15 cellular contexts compared by ENCODE assay signal in the genomic region with DNA sequence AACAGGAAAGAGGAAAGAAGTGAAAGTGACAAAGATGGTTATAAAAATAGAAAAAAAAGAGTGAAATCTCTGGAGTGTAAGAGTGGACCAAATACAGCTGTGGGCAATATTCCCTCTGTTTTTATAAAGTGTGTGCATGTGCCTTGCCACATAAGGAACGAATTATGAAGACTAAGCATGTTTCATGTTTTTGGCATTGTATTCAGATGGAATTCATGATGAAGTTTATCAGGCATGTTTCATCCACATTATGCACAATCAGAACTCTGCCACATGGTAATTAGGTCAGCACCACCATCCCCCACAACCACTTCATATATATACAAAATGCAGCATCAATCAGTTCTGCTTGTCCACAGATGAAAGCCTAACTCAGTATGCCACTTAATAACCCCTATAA.
DNase-seq lines count a peak whose midpoint lies in the region; FAIRE-seq and TF ChIP-seq lines count a peak whose summit lies in the region.
"Had no signal": no experiment of that assay in that cellular context is flagged by ENCODE, and none has a peak within 500 bp of the region (broad histone marks: within the 10 kb centered on the region; RNA-seq: fewer than 3 reads in every experiment).

No MANE protein-coding gene starts in this region.

- no peak for FAIRE-seq in endothelial cell of umbilical vein (lab: Jason Lieb, UNC)

- H3K4ac ChIP-seq in mesenchymal stem cell (ENCODE audit: low read depth in 1 of 2, low read length in 2 of 2), result no peak overlapping the region

- no peak overlapping the region for H2BK120ac ChIP-seq in mesenchymal stem cell (ENCODE audit: low read depth, low read length)

- H3K9ac ChIP-seq in SK-N-SH (no peak overlapping the region), endothelial cell of umbilical vein (replicated peaks; ENCODE audit: extremely low read depth, insufficient read depth, low read length) (no peak overlapping the region), mesenchymal stem cell (ENCODE audit: low read length) (peak overlapping the region; percentile 44)

- H2BK15ac ChIP-seq in mesenchymal stem cell (ENCODE audit: low read depth, poor library complexity, severe bottlenecking), result no peak overlapping the region

- H2BK12ac ChIP-seq in mesenchymal stem cell (ENCODE audit: low read length in 2 of 2), result no peak overlapping the region

- no peak overlapping the region for H2AK5ac ChIP-seq in mesenchymal stem cell (ENCODE audit: low read length, severe bottlenecking)

- no peaks in the 10 kb centered on the region for H3F3A ChIP-seq in DOHH2 (ENCODE audit: control insufficient read depth, insufficient read depth)
- no peaks in the 10 kb centered on the region for H3F3A ChIP-seq in SK-N-SH (replicated peaks; ENCODE audit: insufficient read depth)

- H3K27me3 ChIP-seq in DOHH2 (ENCODE audit: control insufficient read depth, low read length) (no peaks in the 10 kb centered on the region), SK-N-SH (ENCODE audit: insufficient read depth) (no peaks in the 10 kb centered on the region; the same call in 1 of the 2 replicates), endothelial cell of umbilical vein (ENCODE audit: control insufficient read depth in 2 of 2, insufficient read depth in 2 of 2, low read length in 2 of 2) (peaks cover 0 to 3% of the 10 kb centered on the region in 2 experiments), mesenchymal stem cell (ENCODE audit: control insufficient read depth in 1 of 2, insufficient read depth in 1 of 2, low read length in 2 of 2) (no peaks in the 10 kb centered on the region), testis (no peaks in the 10 kb centered on the region), Peyer's patch (no peaks in the 10 kb centered on the region), dorsolateral prefrontal cortex (no peaks in the 10 kb centered on the region)

- H3K4me3 ChIP-seq in DOHH2 (ENCODE audit: low read length) (0 out of 2 replicates have a peak overlapping the region, but pooled peaks have one; percentile 3), SK-N-SH (ENCODE audit: low read depth in 2 of 2, low read length in 1 of 2) (no peak overlapping the region), endothelial cell of umbilical vein (replicated peaks in 1 of 3; ENCODE audit: insufficient read depth in 1 of 3, low read depth in 1 of 3, low read length in 3 of 3) (no peak overlapping the region), mesenchymal stem cell (ENCODE audit: insufficient read depth in 1 of 2, low read depth in 1 of 2, low read length in 2 of 2) (no peak overlapping the region), testis (no peak overlapping the region), Peyer's patch (no peak overlapping the region), dorsolateral prefrontal cortex (no peak overlapping the region)

- TF ChIP-seq EP300 in SK-N-SH (IDR thresholded peaks at IDR 0.05; ENCODE audit: borderline replicate concordance in 1 of 2, low read depth in 1 of 2, low read length in 1 of 2), result peak in 1 of 2 experiments; percentile 93; a peak in 2 of 4 replicates

- H4K20me1 ChIP-seq in DOHH2 (ENCODE audit: control insufficient read depth, insufficient read depth, low read depth, low read length), result no peaks in the 10 kb centered on the region
- H4K20me1 ChIP-seq in SK-N-SH (ENCODE audit: insufficient read depth), result no peaks in the 10 kb centered on the region
- H4K20me1 ChIP-seq in endothelial cell of umbilical vein (replicated peaks; ENCODE audit: control insufficient read depth, extremely low read depth, insufficient read depth, low read length), result no peaks in the 10 kb centered on the region

- no peaks in the 10 kb centered on the region for H3K36me3 ChIP-seq in DOHH2 (ENCODE audit: control insufficient read depth, low read length)
- no peaks in the 10 kb centered on the region for H3K36me3 ChIP-seq in SK-N-SH (replicated peaks in 1 of 2; ENCODE audit: control insufficient read depth in 1 of 2, insufficient read depth in 2 of 2, low read length in 1 of 2)
- H3K36me3 ChIP-seq in endothelial cell of umbilical vein (ENCODE audit: control insufficient read depth in 2 of 2, extremely low read depth in 1 of 2, insufficient read depth in 2 of 2, low read length in 2 of 2), result no peaks in the 10 kb centered on the region
- H3K36me3 ChIP-seq in mesenchymal stem cell (ENCODE audit: control insufficient read depth in 1 of 2, insufficient read depth in 2 of 2, low read depth in 1 of 2, low read length in 2 of 2), result no peaks in the 10 kb centered on the region
- no peaks in the 10 kb centered on the region for H3K36me3 ChIP-seq in testis (ENCODE audit: low read depth, missing control alignments)
- H3K36me3 ChIP-seq in Peyer's patch, result no peaks in the 10 kb centered on the region

- H3K4me2 ChIP-seq in DOHH2 (ENCODE audit: low read length) (peak overlapping the region; percentile 33), SK-N-SH (no peak overlapping the region), endothelial cell of umbilical vein (ENCODE audit: insufficient read depth, low read length) (no peak overlapping the region), mesenchymal stem cell (ENCODE audit: low read length, poor library complexity, severe bottlenecking) (no peak overlapping the region)

- H3K4me1 ChIP-seq in DOHH2 (ENCODE audit: control insufficient read depth, low read length) (peaks cover 20% of the 10 kb centered on the region), SK-N-SH (ENCODE audit: control insufficient read depth in 1 of 2, insufficient read depth in 2 of 2, low read depth in 1 of 2, low read length in 1 of 2) (peaks cover 0 to 42% of the 10 kb centered on the region in 2 experiments; a peak in 2 of 4 replicates), endothelial cell of umbilical vein (ENCODE audit: control insufficient read depth, extremely low read depth, insufficient read depth, low read length) (no peaks in the 10 kb centered on the region), mesenchymal stem cell (ENCODE audit: control insufficient read depth, insufficient read depth, low read depth, low read length) (no peaks in the 10 kb centered on the region), testis (no peaks in the 10 kb centered on the region), Peyer's patch (peaks cover 0 to 6% (median 0%) of the 10 kb centered on the region in 4 donors)

- BruUV-seq in endothelial cell of umbilical vein (replicated peaks; lab: Mats Ljungman, UMichigan), result no TSS peak

- 36% methylated on average over 1 of the region's 1 CpG for WGBS in SK-N-SH (ENCODE audit: low lambda C conversion rate)
- WGBS in mesenchymal stem cell, result no CpG with 5 or more reads among the region's 1 CpG
- WGBS in testis, 2 donors, result 65 to 74% methylated on average over 1 of the region's 1 CpG

- intact Hi-C loops in endothelial cell of umbilical vein (cut with micrococcal nuclease) (no loop called here), testis (cut with DNase I; ENCODE audit: low total_unique reads) (no loop called here), dorsolateral prefrontal cortex (cut with DNase I) (loop anchor here (5.0 to 10.0 kb wide), 5 partner anchors 39 to 346 kb away; a partner anchor contains a TSS)

- CTCF ChIA-PET in SK-N-SH (lab: Yijun Ruan, JAX), result no interaction called here
- CTCF ChIA-PET in endothelial cell of umbilical vein (lab: Charles Lee), result no interaction called here

- no peaks in the 10 kb centered on the region for H3K79me1 ChIP-seq in mesenchymal stem cell (replicated peaks; ENCODE audit: low read length, poor library complexity, severe bottlenecking)

- TF ChIP-seq CTCF in DOHH2 (IDR thresholded peaks at IDR 0.05; ENCODE audit: low read depth, low read length, poor library complexity, severe bottlenecking) (no peak), SK-N-SH (IDR thresholded peaks at IDR 0.05) (no peak), endothelial cell of umbilical vein (IDR thresholded peaks at IDR 0.05; ENCODE audit: extremely low read depth in 1 of 2, insufficient read depth in 1 of 2, low read depth in 1 of 2, low read length in 2 of 2) (no peak), testis (IDR thresholded peaks at IDR 0.05) (no peak), Peyer's patch (IDR thresholded peaks at IDR 0.05) (no peak), dorsolateral prefrontal cortex (IDR thresholded peaks at IDR 0.05 in 54 of 56, conservative IDR thresholded peaks at IDR 0.05 in 2 of 56; ENCODE audit: low read depth in 1 of 56, partially characterized antibody in 56 of 56) (no peak)

- H3K79me2 ChIP-seq in DOHH2 (ENCODE audit: control insufficient read depth, low read length), result no peaks in the 10 kb centered on the region
- no peaks in the 10 kb centered on the region for H3K79me2 ChIP-seq in SK-N-SH (ENCODE audit: insufficient read depth)
- H3K79me2 ChIP-seq in endothelial cell of umbilical vein (ENCODE audit: control insufficient read depth, insufficient read depth, low read length), result no peaks in the 10 kb centered on the region

- TF ChIP-seq POLR2A in endothelial cell of umbilical vein (IDR thresholded peaks at IDR 0.05; ENCODE audit: low read depth, low read length), result no peak
- TF ChIP-seq POLR2A in testis (IDR thresholded peaks at IDR 0.05), result no peak
- TF ChIP-seq POLR2A in Peyer's patch (IDR thresholded peaks at IDR 0.05), result no peak

- no peak overlapping the region for H3K18ac ChIP-seq in mesenchymal stem cell (ENCODE audit: low read depth in 1 of 2, low read length in 2 of 2)

- H3K27ac ChIP-seq in DOHH2 (ENCODE audit: low read depth, low read length), result no peak overlapping the region
- peak overlapping the region in 1 of 2 experiments; percentile 92; a peak in 2 of 4 replicates for H3K27ac ChIP-seq in SK-N-SH (ENCODE audit: low read depth in 2 of 2, low read length in 1 of 2)
- no peak overlapping the region for H3K27ac ChIP-seq in endothelial cell of umbilical vein (ENCODE audit: insufficient read depth, low read depth, low read length)
- H3K27ac ChIP-seq in mesenchymal stem cell (ENCODE audit: low read length, poor library complexity, severe bottlenecking), result no peak overlapping the region
- H3K27ac ChIP-seq in testis, result no peak overlapping the region
- no peak overlapping the region for H3K27ac ChIP-seq in Peyer's patch
- H3K27ac ChIP-seq in dorsolateral prefrontal cortex, result peak overlapping the region in 23 of 59 donors; percentile 2 to 93 (median 44)

- H2BK5ac ChIP-seq in mesenchymal stem cell (ENCODE audit: low read depth, low read length, poor library complexity, severe bottlenecking), result no peak overlapping the region

- H4K91ac ChIP-seq in mesenchymal stem cell (ENCODE audit: low read length), result no peak overlapping the region

- H2AFZ ChIP-seq in SK-N-SH (ENCODE audit: low read depth), result no peak overlapping the region
- H2AFZ ChIP-seq in endothelial cell of umbilical vein (ENCODE audit: low read depth, low read length), result no peak overlapping the region
- no peak overlapping the region for H2AFZ ChIP-seq in mesenchymal stem cell (ENCODE audit: low read depth, low read length)

- no peak overlapping the region for H3K14ac ChIP-seq in mesenchymal stem cell (ENCODE audit: low read length in 2 of 2)

- POLR2A ChIA-PET in SK-N-SH (lab: Yijun Ruan, JAX), result no interaction called here
- POLR2A ChIA-PET in endothelial cell of umbilical vein (lab: Charles Lee), result no interaction called here

- H3K9me2 ChIP-seq in DOHH2 (replicated peaks; ENCODE audit: control insufficient read depth, low read length) (no peaks in the 10 kb centered on the region), SK-N-SH (no peaks in the 10 kb centered on the region)

- H4K8ac ChIP-seq in mesenchymal stem cell (ENCODE audit: low read length), result no peak overlapping the region

- DNase-seq in SK-N-SH, result peak; percentile 32
- peak; percentile 26 for DNase-seq in endothelial cell of umbilical vein (ENCODE audit: low read depth, low spot score)
- no peak for DNase-seq in mesenchymal stem cell
- no peak for DNase-seq in testis
- DNase-seq in DMS53 treated with DMSO at 0.1 percent for 48 hours (lab: John Stamatoyannopoulos, UW; ENCODE audit: unreplicated experiment), result no peak
- no peak for DNase-seq in Peyer's patch
- no peak for DNase-seq in dorsolateral prefrontal cortex
- DNase-seq: CD8-positive, alpha-beta T cell; Karpas-422; MM.1S; NCI-H1105 treated with DMSO at 0.1 percent for 48 hours; NCI-H1930; NCI-H510A treated with DMSO at 0.1 percent for 48 hours; SIG-M5 had no signal

- dilution Hi-C loops in endothelial cell of umbilical vein (cut with MboI; ENCODE audit: extremely low pct_ligation_motif_present, low sequenced_read_pairs), result no loop called here

- H3K9me1 ChIP-seq in endothelial cell of umbilical vein (replicated peaks; ENCODE audit: control insufficient read depth, extremely low read depth, insufficient read depth, low read length), result no peaks in the 10 kb centered on the region

- peak; percentile 52 for TF ChIP-seq RAD21 in SK-N-SH (IDR thresholded peaks at IDR 0.05; ENCODE audit: low read length)

- no peak overlapping the region for H3K23ac ChIP-seq in mesenchymal stem cell (ENCODE audit: low read length in 2 of 2)

- H3K9me3 ChIP-seq in DOHH2 (ENCODE audit: control insufficient read depth, insufficient read depth, low read length) (no peaks in the 10 kb centered on the region), SK-N-SH (no peaks in the 10 kb centered on the region), endothelial cell of umbilical vein (replicated peaks; ENCODE audit: control insufficient read depth, insufficient read depth, low read length) (no peaks in the 10 kb centered on the region), mesenchymal stem cell (ENCODE audit: control insufficient read depth, low read length) (no peaks in the 10 kb centered on the region), testis (no peaks in the 10 kb centered on the region), Peyer's patch (no peaks in the 10 kb centered on the region)

Comparison
In these comparisons a context has a peak if more than half of its experiments do, and no peak if none do; other contexts are left out.
1. DNase-seq: peak in SK-N-SH (single experiment) and endothelial cell of umbilical vein (single experiment); none in mesenchymal stem cell (single experiment), testis (single experiment), DMS53 treated with DMSO at 0.1 percent for 48 hours (single experiment), Peyer's patch (0 of 3) and dorsolateral prefrontal cortex (0 of 10).
2. intact Hi-C loops: an anchor here in dorsolateral prefrontal cortex (5.0 to 10.0 kb wide); none called in endothelial cell of umbilical vein and testis.